ENCODE assay signal across 24 cellular contexts in the genomic region with DNA sequence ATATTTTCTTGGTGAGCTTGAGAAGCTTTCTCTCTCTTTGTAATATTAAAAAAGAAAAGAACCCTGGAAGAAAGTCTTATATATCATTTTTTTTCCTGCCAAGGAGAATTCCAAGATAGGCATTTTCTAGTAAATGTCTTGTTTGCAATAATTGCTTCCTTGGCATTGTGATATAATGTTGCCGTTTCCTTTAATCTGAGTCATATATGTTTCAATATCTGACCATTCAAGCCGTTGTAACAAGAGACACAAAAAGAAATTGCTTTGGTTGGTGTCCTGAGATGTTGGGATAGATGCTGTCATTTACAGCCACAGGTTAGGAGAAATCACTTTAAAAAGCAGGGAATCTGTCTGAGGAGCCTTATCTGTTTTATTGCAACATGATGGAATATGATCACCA.
"Had no signal": no experiment of that assay in that cellular context is flagged by ENCODE, and none has a peak within 500 bp of the region (broad histone marks: within the 10 kb centered on the region; RNA-seq: fewer than 3 reads in every experiment).

No MANE protein-coding gene starts in this region.

- H3K27ac ChIP-seq: RWPE1, SJSA1, SK-N-MC had no signal

- FAIRE-seq: HepG2 had no signal

- H3K9me3 ChIP-seq: SJSA1 had no signal

- H3K36me3 ChIP-seq: SJSA1 had no signal

- H3K4me3 ChIP-seq: SJSA1, SK-N-MC had no signal

- H3K27me3 ChIP-seq: SJSA1 had no signal

- DNase-seq: IMR-90, Kasumi-1, KG1, MM.1S, NCI-H1092 treated with DMSO at 0.1 percent for 48 hours, NCI-H1436, NCI-H187, NCI-H2029, NCI-H2081 treated with DMSO at 0.1 percent for 48 hours, NCI-H2171, NCI-H226, NCI-H446, NCI-H510A, NCI-H524 treated with DMSO at 0.1 percent for 48 hours, NCI-H69, NCI-H774, SIG-M5, T-helper 1 cell had no signal

- ATAC-seq: HepG2, Panc1, Right ventricle myocardium inferior had no signal
